8 cellular contexts compared by ENCODE assay signal in genomic region chr17:39402279-39402889, GRCh38. TPM values are rescaled to one million over a fixed set of nuclear protein-coding genes. Genes with fewer than 3 reads are reported as not detected.
A peak's percentile ranks its signal among the peaks of the same experiment; 100 is the strongest.
DNase-seq lines count a peak whose midpoint lies in the region; ATAC-seq, FAIRE-seq and TF ChIP-seq lines count a peak whose summit lies in the region.

No MANE protein-coding gene starts in this region.

- H3K4me3 Mint-ChIP-seq in astrocyte (ENCODE audit: unreplicated experiment): peak overlapping the region; percentile 68

- H3K36me3 ChIP-seq in astrocyte (ENCODE audit: insufficient read depth, low read length): peaks cover 11% of the 10 kb centered on the region
- peaks cover 0 to 26% of the 10 kb centered on the region in 2 donors for H3K36me3 ChIP-seq in psoas muscle (ENCODE audit: insufficient read depth in 1 of 2, low read depth in 1 of 2)

- TF ChIP-seq CTCF in GM12875 (IDR thresholded peaks at IDR 0.05; ENCODE audit: borderline replicate concordance, insufficient read depth, low read depth, low read length) (no peak), astrocyte (IDR thresholded peaks at IDR 0.05; ENCODE audit: insufficient read depth, low read depth, low read length) (no peak), psoas muscle (IDR thresholded peaks at IDR 0.05) (no peak)

- H3K9me3 Mint-ChIP-seq in astrocyte (ENCODE audit: unreplicated experiment): no peaks in the 10 kb centered on the region

- H3K4me2 ChIP-seq in astrocyte (ENCODE audit: low read length): peak overlapping the region; percentile 84

- H3K4me3 ChIP-seq in GM12875 (ENCODE audit: low read depth, low read length) (peak overlapping the region; percentile 98), astrocyte (ENCODE audit: insufficient read depth, low read depth, low read length) (peak overlapping the region; percentile 63), psoas muscle (peak overlapping the region; percentile 81)

- H4K20me1 ChIP-seq in astrocyte (ENCODE audit: insufficient read depth, low read length): peaks cover 12% of the 10 kb centered on the region

- H3K4me1 Mint-ChIP-seq in astrocyte (ENCODE audit: low read depth, unreplicated experiment): peaks cover 21% of the 10 kb centered on the region

- H3K4me1 ChIP-seq in astrocyte (ENCODE audit: insufficient read depth, low read length) (peaks cover 28% of the 10 kb centered on the region), psoas muscle (peaks cover 24% of the 10 kb centered on the region)

- WGBS in psoas muscle, 3 donors: 0 to 1% (median 1%) methylated on average over 32 to 48 of the region's 48 CpGs

- intact Hi-C loops in psoas muscle (cut with DNase I): loop anchor here (5.0 to 10.0 kb wide), 2 partner anchors 60 to 128 kb away; partner anchors contain the start of gene CDK12 (in 1 of the 2)

- peaks cover under 1% of the 10 kb centered on the region for H3K36me3 Mint-ChIP-seq in astrocyte (ENCODE audit: low read depth, unreplicated experiment)

- FAIRE-seq in astrocyte (lab: Jason Lieb, UNC): no peak

- peak overlapping the region; percentile 43 for H2AFZ ChIP-seq in astrocyte (ENCODE audit: low read depth, low read length)

- ATAC-seq in HG02938 (IDR thresholded peaks at IDR 0.05; ENCODE audit: unreplicated experiment): peak; percentile 46
- ATAC-seq in psoas muscle: peak; percentile 86 to 91 (median 88)

- peak; percentile 64 for DNase-seq in NCI-H187 treated with DMSO at 0.1 percent for 48 hours (lab: John Stamatoyannopoulos, UW)
- DNase-seq in T-helper 9 cell: peak; percentile 81
- DNase-seq in astrocyte (ENCODE audit: low read depth): peak; percentile 88
- peak; percentile 95 for DNase-seq in hepatic stellate cell (ENCODE audit: low spot score)
- DNase-seq in psoas muscle: peak; percentile 93 to 95
- DNase-seq in ureter (ENCODE audit: low spot score): peak; percentile 90

- no peaks in the 10 kb centered on the region for H3K27me3 Mint-ChIP-seq in astrocyte (ENCODE audit: low read depth, unreplicated experiment)

- no peak overlapping the region for H3K27ac Mint-ChIP-seq in astrocyte (ENCODE audit: unreplicated experiment)

- H3K27ac ChIP-seq in astrocyte (ENCODE audit: low read depth, low read length) (no peak overlapping the region), psoas muscle (peak overlapping the region; percentile 84)

- H3K9ac ChIP-seq in astrocyte (ENCODE audit: low read length): peak overlapping the region; percentile 94

- peaks cover 34% of the 10 kb centered on the region for H3K79me2 ChIP-seq in astrocyte (ENCODE audit: insufficient read depth, low read length)

- H3K27me3 ChIP-seq in astrocyte (ENCODE audit: insufficient read depth, low read length): no peaks in the 10 kb centered on the region
- H3K27me3 ChIP-seq in psoas muscle (ENCODE audit: insufficient read depth in 3 of 3, low read length in 2 of 3): no peaks in the 10 kb centered on the region

- H3K9me3 ChIP-seq in astrocyte (ENCODE audit: insufficient read depth, low read depth, low read length) (no peaks in the 10 kb centered on the region), psoas muscle (no peaks in the 10 kb centered on the region)

RNA-seq across cellular contexts. Expression of gene FBXL20, which starts 1.0 kb away (rescaled TPM):
- total RNA-seq in astrocyte: 18.3 and 21.6 TPM in 2 replicates
- 1 to 10 TPM; 8.0 to 8.7 (median 8.2) TPM for total RNA-seq in psoas muscle
- polyA plus RNA-seq in psoas muscle: 1 to 10 TPM in 2 of 3 donors, under 1 TPM in 1; 0.89 to 3.7 (median 3.0) TPM
- 19.4 TPM for total RNA-seq in ureter

RNA-seq across cellular contexts. Expression of gene MED1, which starts 48.7 kb away (rescaled TPM):
- total RNA-seq in astrocyte (43.8 and 46.6 TPM in 2 replicates), psoas muscle (10 to 100 TPM; 18.2 to 28.5 (median 25.9) TPM), ureter (40.9 TPM)
- polyA plus RNA-seq in psoas muscle: 10 to 100 TPM in 2 of 3 donors, 1 to 10 TPM in 1; 6.2 to 19.2 (median 12.0) TPM

RNA-seq across cellular contexts. Expression of gene CDK12, which starts 58.9 kb away (rescaled TPM):
- total RNA-seq in astrocyte (55.7 and 56.6 TPM in 2 replicates), psoas muscle (10 to 100 TPM; 17.8 to 25.3 (median 21.7) TPM), ureter (110 TPM)
- 10 to 100 TPM in 1 of 3 donors, 1 to 10 TPM in 2; 3.5 to 13.8 (median 6.1) TPM for polyA plus RNA-seq in psoas muscle
